ENCODE assay signal across 22 cellular contexts in genomic region chr10:86481761-86482160, GRCh38.
"Had no signal": no experiment of that assay in that cellular context is flagged by ENCODE, and none has a peak within 500 bp of the region (broad histone marks: within the 10 kb centered on the region; RNA-seq: fewer than 3 reads in every experiment).

No MANE protein-coding gene starts in this region.

- H3K4me3 Mint-ChIP-seq: activated CD4-positive, alpha-beta T cell treated with anti-CD3 and anti-CD28 coated beads, Interleukin-2, amount 10 ng/mL, durations not matched to agents 24 days and 14 days; activated CD8-positive, alpha-beta T cell treated with anti-CD3 and anti-CD28 coated beads, Interleukin-2, amount 10 ng/mL, durations not matched to agents 7 days and 5 days; activated naive CD8-positive, alpha-beta T cell treated with anti-CD3 and anti-CD28 coated beads for 36 hours; memory B cell; natural killer cell; T-helper 2 cell treated with Interferon-gamma antibody and Interleukin-4, amounts not matched to agents 5 μg/mL and 100 μg/mL, for 36 hours; type B pancreatic cell had no signal

- H3K4me1 ChIP-seq: suprapubic skin had no signal

- H3K4me3 ChIP-seq: cardiac muscle cell, dorsolateral prefrontal cortex, mucosa of descending colon, suprapubic skin had no signal

- H3K27ac ChIP-seq: cardiac muscle cell, neutrophil, suprapubic skin had no signal

- ATAC-seq: activated CD8-positive, alpha-beta T cell treated with anti-CD3 and anti-CD28 coated beads, Interleukin-2, amount 10 ng/mL, durations not matched to agents 7 days and 5 days; left ventricle myocardium superior; mucosa of descending colon; natural killer cell; right cardiac atrium had no signal

- H3K9me3 ChIP-seq: mucosa of descending colon, neutrophil, suprapubic skin had no signal

- H3K27me3 Mint-ChIP-seq: activated CD4-positive, alpha-beta T cell treated with anti-CD3 and anti-CD28 coated beads, Interleukin-2, amount 10 ng/mL, durations not matched to agents 24 days and 14 days; activated naive CD8-positive, alpha-beta T cell treated with anti-CD3 and anti-CD28 coated beads for 36 hours; memory B cell; type B pancreatic cell had no signal

- H3K9me3 Mint-ChIP-seq: activated CD4-positive, alpha-beta T cell treated with anti-CD3 and anti-CD28 coated beads, Interleukin-2, amount 10 ng/mL, durations not matched to agents 24 days and 14 days; activated naive CD8-positive, alpha-beta T cell treated with anti-CD3 and anti-CD28 coated beads for 36 hours; memory B cell; natural killer cell; T-helper 2 cell treated with Interferon-gamma antibody and Interleukin-4, amounts not matched to agents 5 μg/mL and 100 μg/mL, for 36 hours; type B pancreatic cell had no signal

- H3K27ac Mint-ChIP-seq: activated CD4-positive, alpha-beta T cell treated with anti-CD3 and anti-CD28 coated beads, Interleukin-2, amount 10 ng/mL, durations not matched to agents 24 days and 14 days; activated CD8-positive, alpha-beta T cell treated with anti-CD3 and anti-CD28 coated beads, Interleukin-2, amount 10 ng/mL, durations not matched to agents 7 days and 5 days; activated naive CD8-positive, alpha-beta T cell treated with anti-CD3 and anti-CD28 coated beads for 36 hours; memory B cell; T-helper 2 cell treated with Interferon-gamma antibody and Interleukin-4, amounts not matched to agents 5 μg/mL and 100 μg/mL, for 36 hours; type B pancreatic cell had no signal

- DNase-seq: activated CD4-positive, alpha-beta T cell treated with anti-CD3 and anti-CD28 coated beads, Interleukin-2, amount 10 ng/mL, durations not matched to agents 24 days and 14 days; activated CD4-positive, CD25-positive, alpha-beta regulatory T cell; activated CD8-positive, alpha-beta memory T cell treated with anti-CD3 and anti-CD28 coated beads, Interleukin-2, amount 50 U/mL, for 48 hours; activated CD8-positive, alpha-beta T cell treated with anti-CD3 and anti-CD28 coated beads, Interleukin-2, amount 10 ng/mL, durations not matched to agents 7 days and 5 days; activated naive CD8-positive, alpha-beta T cell treated with anti-CD3 and anti-CD28 coated beads for 36 hours; dorsolateral prefrontal cortex; kidney; left ventricle myocardium superior; mucosa of descending colon; natural killer cell; posterior cingulate gyrus; right cardiac atrium; small intestine; stimulated activated CD4-positive, alpha-beta T cell treated with anti-CD3 and anti-CD28 coated beads, Interleukin-4, amount 100 ng/mL, for 4 hours; stimulated activated CD8-positive, alpha-beta memory T cell treated with anti-CD3 and anti-CD28 coated beads, Interleukin-4, amount 100 ng/mL, for 48 hours; stimulated activated naive CD4-positive, alpha-beta T cell treated with Interleukin-2 at 50 U/mL for 16 hours had no signal
